8 cellular contexts compared by ENCODE assay signal in the genomic region with DNA sequence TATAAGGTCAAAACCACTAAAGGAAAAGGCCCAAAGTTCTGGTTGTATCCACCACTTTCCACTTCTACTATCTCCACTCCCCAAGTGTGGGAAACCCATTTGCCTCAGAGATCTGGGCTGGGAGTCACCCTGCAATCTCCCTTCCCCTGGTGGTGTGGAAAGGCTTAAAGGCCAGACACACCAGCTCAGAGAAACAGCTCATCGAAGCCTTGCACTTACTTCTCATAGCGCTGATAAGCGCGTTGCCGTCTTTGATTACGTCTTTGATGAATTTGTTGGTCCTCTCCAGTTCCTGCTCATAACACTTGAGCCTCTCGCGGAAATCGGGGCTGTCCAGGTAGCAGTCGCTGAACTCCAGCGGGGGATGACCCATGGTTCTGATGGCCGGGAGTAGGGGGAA. TPM values are rescaled to one million over a fixed set of nuclear protein-coding genes. Genes with fewer than 3 reads are reported as not detected.
DNase-seq lines count a peak whose midpoint lies in the region; TF ChIP-seq lines count a peak whose summit lies in the region.

No MANE protein-coding gene starts in this region.

- H3K36me3 Mint-ChIP-seq in nephron progenitor cell (ENCODE audit: low read depth), result peaks cover 14% of the 10 kb centered on the region

- no peaks in the 10 kb centered on the region for H3K27me3 ChIP-seq in SJCRH30
- H3K27me3 ChIP-seq in esophagus (ENCODE audit: control insufficient read depth in 1 of 2, insufficient read depth in 2 of 2, low read length in 2 of 2), result no peaks in the 10 kb centered on the region
- peaks cover 21% of the 10 kb centered on the region; the same call in 1 of the 2 replicates for H3K27me3 ChIP-seq in BE2C

- peaks cover 3% of the 10 kb centered on the region for H3K27me3 Mint-ChIP-seq in nephron progenitor cell (ENCODE audit: low read depth, poor library complexity)

- peaks cover 49% of the 10 kb centered on the region for H3K9me3 Mint-ChIP-seq in nephron progenitor cell

- H3K4me3 ChIP-seq in SJCRH30 (peak overlapping the region; percentile 71), esophagus (ENCODE audit: low read depth in 1 of 2, low read length in 2 of 2) (peak overlapping the region; percentile 56 to 79), BE2C (ENCODE audit: low read depth, low read length) (no peak overlapping the region)

- no peak for TF ChIP-seq CTCF in C4-2B (conservative IDR thresholded peaks at IDR 0.05)
- no peak for TF ChIP-seq CTCF in nephron progenitor cell (IDR thresholded peaks at IDR 0.05)
- no peak for TF ChIP-seq CTCF in BE2C (IDR thresholded peaks at IDR 0.05; ENCODE audit: low read depth, low read length)

- peaks cover 25% of the 10 kb centered on the region for H3K4me1 Mint-ChIP-seq in nephron progenitor cell

- H3K27ac ChIP-seq in C4-2B (peak overlapping the region; percentile 81), SJCRH30 (peak overlapping the region; percentile 56; the same call in 1 of the 2 replicates), esophagus (ENCODE audit: low read depth in 2 of 2, low read length in 1 of 2) (peak overlapping the region; percentile 84 to 93)

- H3K9me3 ChIP-seq in SJCRH30 (replicated peaks) (no peaks in the 10 kb centered on the region), esophagus (ENCODE audit: control insufficient read depth in 2 of 2, insufficient read depth in 1 of 2, low read depth in 1 of 2, low read length in 1 of 2) (no peaks in the 10 kb centered on the region), BE2C (no peaks in the 10 kb centered on the region)

- H3K36me3 ChIP-seq in SJCRH30, result no peaks in the 10 kb centered on the region
- no peaks in the 10 kb centered on the region for H3K36me3 ChIP-seq in esophagus (ENCODE audit: control insufficient read depth in 2 of 2, insufficient read depth in 2 of 2, low read length in 1 of 2)
- H3K36me3 ChIP-seq in BE2C, result no peaks in the 10 kb centered on the region

- intact Hi-C loops in posterior vena cava (cut with DNase I), result no loop called here

- DNase-seq in SJCRH30, result peak in 1 of 2 experiments; percentile 17
- no peak for DNase-seq in nephron progenitor cell
- DNase-seq in posterior vena cava (ENCODE audit: low spot score), result no peak
- DNase-seq in BE2C, result no peak
- DNase-seq in NCI-H2196 (lab: John Stamatoyannopoulos, UW; ENCODE audit: unreplicated experiment), result no peak
- DNase-seq in middle frontal gyrus (ENCODE audit: extremely low spot score, low spot score), result no peak

- H3K4me1 ChIP-seq in SJCRH30 (peaks cover 4% of the 10 kb centered on the region; the same call in 1 of the 2 replicates), esophagus (ENCODE audit: control insufficient read depth in 2 of 2, insufficient read depth in 2 of 2, low read length in 1 of 2) (peaks cover 0 to 4% of the 10 kb centered on the region in 2 donors), BE2C (no peaks in the 10 kb centered on the region)

- 7 to 30% methylated on average over 12 of the region's 12 CpGs for WGBS in esophagus, 2 donors

- no peak overlapping the region for H3K27ac Mint-ChIP-seq in nephron progenitor cell

- H3K4me3 Mint-ChIP-seq in nephron progenitor cell, result peak overlapping the region; percentile 89

RNA-seq across cellular contexts. Expression of a gene that starts 0.6 kb away (rescaled TPM):
- total RNA-seq in SJCRH30 (2014; rRNA removed; shearing (Covaris generic)), result 5.2 and 6.7 TPM in 2 replicates
- polyA plus RNA-seq in esophagus, result 1 to 10 TPM in 1 of 2 donors, under 1 TPM in 1; 0.96 to 1.2 TPM
- total RNA-seq in posterior vena cava, result 1 to 10 TPM; 5.9 to 7.5 TPM
- not detected for polyA plus RNA-seq in BE2C (2012; ENCODE audit: insufficient read depth, insufficient read length, low read depth)
